In the genomic region with DNA sequence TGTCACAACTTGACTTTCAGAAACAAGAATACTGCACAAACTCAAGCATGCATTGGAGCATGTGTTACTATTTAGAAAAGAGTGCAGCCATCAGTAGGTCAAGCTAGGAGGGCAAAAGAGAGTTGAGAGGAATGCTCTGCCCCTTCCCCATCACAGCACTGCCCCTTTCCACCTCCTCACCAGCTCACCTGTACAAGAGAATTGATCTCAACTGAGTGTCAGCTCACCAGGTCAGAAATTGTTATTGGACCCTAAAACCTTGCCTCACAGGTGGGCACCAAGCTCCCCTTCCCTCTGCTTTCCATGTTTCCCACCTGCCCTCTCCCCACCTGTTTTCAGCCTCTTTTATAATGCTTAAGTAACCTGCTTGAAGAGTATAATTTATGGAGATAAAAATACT, we compare ENCODE assay signal across 14 cellular contexts. TPM values are rescaled to one million over a fixed set of nuclear protein-coding genes. Genes with fewer than 3 reads are reported as not detected.
"Had no signal": no experiment of that assay in that cellular context is flagged by ENCODE, and none has a peak within 500 bp of the region (broad histone marks: within the 10 kb centered on the region; RNA-seq: fewer than 3 reads in every experiment).

No MANE protein-coding gene starts in this region.

- H3K27me3 Mint-ChIP-seq: stimulated activated memory B cell treated with anti-CD40 and anti-IgM and Interleukin-4, amounts not matched to agents 10 μg/mL and 1 μg/mL and 100 μg/mL, for 72 hours had no signal

- H3K4me3 Mint-ChIP-seq: activated B cell treated with CpG ODN at 0.5 μM for 24 hours; endodermal cell; neural progenitor cell; stimulated activated memory B cell treated with anti-CD40 and anti-IgM and Interleukin-4, amounts not matched to agents 10 μg/mL and 1 μg/mL and 100 μg/mL, for 72 hours had no signal

- H3K27me3 ChIP-seq: ascending aorta, breast epithelium, gastrocnemius medialis, heart left ventricle, neural progenitor cell, ovary, thyroid gland had no signal

- H3K4me3 ChIP-seq: ascending aorta, breast epithelium, gastrocnemius medialis, heart left ventricle, neural progenitor cell, ovary, thyroid gland had no signal

- H3K9me3 Mint-ChIP-seq: activated B cell treated with CpG ODN at 0.5 μM for 24 hours; endodermal cell; neural progenitor cell; stimulated activated memory B cell treated with anti-CD40 and anti-IgM and Interleukin-4, amounts not matched to agents 10 μg/mL and 1 μg/mL and 100 μg/mL, for 72 hours; T-helper 2 cell treated with Interferon-gamma antibody and Interleukin-4, amounts not matched to agents 5 μg/mL and 100 μg/mL, for 36 hours had no signal

- H3K4me1 ChIP-seq: breast epithelium, gastrocnemius medialis, thyroid gland had no signal

- ATAC-seq: gastrocnemius medialis; heart left ventricle; stimulated activated memory B cell treated with anti-CD40 and anti-IgM and Interleukin-4, amounts not matched to agents 10 μg/mL and 1 μg/mL and 100 μg/mL, for 72 hours had no signal

- H3K9me3 ChIP-seq: ascending aorta, breast epithelium, gastrocnemius medialis, ovary, thyroid gland had no signal

- DNase-seq: activated B cell treated with CpG ODN at 0.5 μM for 24 hours; activated CD4-positive, alpha-beta T cell treated with anti-CD3 and anti-CD28 coated beads for 48 hours; activated effector memory CD4-positive, alpha-beta T cell treated with Interleukin-2 at 50 U/mL for 16 hours; endodermal cell; gastrocnemius medialis; heart left ventricle; ovary; stimulated activated CD4-positive, alpha-beta T cell treated with anti-CD3 and anti-CD28 coated beads, Interleukin-12 subunit alpha, Interleukin-12 subunit beta, amount 100 ng/mL, for 4 hours; thyroid gland had no signal

- H3K36me3 ChIP-seq: neural progenitor cell, ovary had no signal

- H3K27ac ChIP-seq: breast epithelium, gastrocnemius medialis, heart left ventricle, neural progenitor cell, ovary, thyroid gland had no signal

- H3K27ac Mint-ChIP-seq: activated B cell treated with CpG ODN at 0.5 μM for 24 hours; endodermal cell; stimulated activated memory B cell treated with anti-CD40 and anti-IgM and Interleukin-4, amounts not matched to agents 10 μg/mL and 1 μg/mL and 100 μg/mL, for 72 hours; T-helper 2 cell treated with Interferon-gamma antibody and Interleukin-4, amounts not matched to agents 5 μg/mL and 100 μg/mL, for 36 hours had no signal

RNA-seq across cellular contexts. Expression of a gene that starts 48.8 kb away (rescaled TPM):
- total RNA-seq: activated B cell treated with CpG ODN at 0.5 μM for 24 hours had no signal
